Comparison of ENCODE assay signal across 14 cellular contexts in genomic region chr10:91689731-91690168, GRCh38. TPM values are rescaled to one million over a fixed set of nuclear protein-coding genes. Genes with fewer than 3 reads are reported as not detected.
DNase-seq lines count a peak whose midpoint lies in the region; ATAC-seq and TF ChIP-seq lines count a peak whose summit lies in the region.
"Had no signal": no experiment of that assay in that cellular context is flagged by ENCODE, and none has a peak within 500 bp of the region (broad histone marks: within the 10 kb centered on the region; RNA-seq: fewer than 3 reads in every experiment).

No MANE protein-coding gene starts in this region.

- H4K8ac ChIP-seq in mesendoderm (ENCODE audit: low read depth, low read length), result no peak overlapping the region

- peak; percentile 31 for DNase-seq in AG08396 (ENCODE audit: low spot score)
- peak; percentile 55 for DNase-seq in MG63
- no peak for DNase-seq in coronary artery (ENCODE audit: low spot score)
- DNase-seq in mesendoderm, result peak; percentile 11
- DNase-seq in NCI-H2196 (lab: John Stamatoyannopoulos, UW; ENCODE audit: unreplicated experiment), result no peak
- DNase-seq in LoVo (ENCODE audit: low spot score), result no peak
- DNase-seq: activated CD4-positive, alpha-beta T cell treated with anti-CD3 and anti-CD28 coated beads, Interleukin-2, amount 10 ng/mL, durations not matched to agents 7 days and 5 days; CD4-positive, CD25-positive, alpha-beta regulatory T cell; KG1; NK-92 treated with Interleukin-12 subunit alpha and Interleukin-12 subunit beta, amount 100 ng/mL, for 24 hours; retina had no signal

- H3K27ac ChIP-seq in coronary artery (peak overlapping the region; percentile 24 to 69), mesendoderm (ENCODE audit: low read depth, low read length) (no peak overlapping the region)

- H2BK15ac ChIP-seq in mesendoderm (replicated peaks; ENCODE audit: low read depth), result no peak overlapping the region

- H3K56ac ChIP-seq in mesendoderm (ENCODE audit: low read length), result no peak overlapping the region

- no peak overlapping the region for H2BK120ac ChIP-seq in mesendoderm (ENCODE audit: low read depth, low read length)

- no peaks in the 10 kb centered on the region for H3K4me1 ChIP-seq in mesendoderm (ENCODE audit: control insufficient read depth, low read depth, low read length)

- H3K4me3 ChIP-seq in MG63 (no peak overlapping the region), coronary artery (no peak overlapping the region), mesendoderm (ENCODE audit: low read length) (no peak overlapping the region)

- H3K36me3 ChIP-seq in MG63 (no peaks in the 10 kb centered on the region), mesendoderm (ENCODE audit: control insufficient read depth, insufficient read depth, low read length) (no peaks in the 10 kb centered on the region)

- H3K4me2 ChIP-seq in mesendoderm (ENCODE audit: low read length), result no peak overlapping the region

- no peak overlapping the region for H2BK5ac ChIP-seq in mesendoderm (ENCODE audit: low read length)

- TF ChIP-seq CTCF in coronary artery (IDR thresholded peaks at IDR 0.05), result no peak

- H3K4ac ChIP-seq in mesendoderm (ENCODE audit: low read depth, low read length), result no peak overlapping the region

- no peaks in the 10 kb centered on the region for H3K9me3 ChIP-seq in MG63

- no peaks in the 10 kb centered on the region for H3K27me3 ChIP-seq in MG63
- no peaks in the 10 kb centered on the region for H3K27me3 ChIP-seq in mesendoderm (ENCODE audit: insufficient read depth, low read length, poor library complexity)

- no peak overlapping the region for H3K23ac ChIP-seq in mesendoderm (ENCODE audit: low read length)

- H3K9ac ChIP-seq in mesendoderm (ENCODE audit: low read length), result no peak overlapping the region

- no peak overlapping the region for H2AK5ac ChIP-seq in mesendoderm (ENCODE audit: low read length)

- no peak overlapping the region for H4K5ac ChIP-seq in mesendoderm (ENCODE audit: low read length)

- ATAC-seq in HG02884 (IDR thresholded peaks at IDR 0.05; ENCODE audit: unreplicated experiment), result no peak
- ATAC-seq in HG03571 (IDR thresholded peaks at IDR 0.05; ENCODE audit: unreplicated experiment), result no peak
- ATAC-seq: stimulated activated effector memory CD8-positive, alpha-beta T cell treated with anti-CD3 and anti-CD28 coated beads, Interleukin-12 subunit alpha, Interleukin-12 subunit beta, amount 100 ng/mL, for 72 hours had no signal

- no CpG with 5 or more reads among the region's 2 CpGs for WGBS in mesendoderm (ENCODE audit: extremely low coverage, insufficient coverage, low lambda C conversion rate)

- H3K18ac ChIP-seq in mesendoderm (ENCODE audit: low read length), result no peak overlapping the region

- H3K79me2 ChIP-seq in mesendoderm (ENCODE audit: control insufficient read depth, insufficient read depth, low read length), result no peaks in the 10 kb centered on the region

- H3K79me1 ChIP-seq in mesendoderm (ENCODE audit: low read length), result no peaks in the 10 kb centered on the region

RNA-seq across cellular contexts. Expression of gene PPP1R3C, which starts 56.9 kb away (rescaled TPM):
- total RNA-seq in MG63 (2014; rRNA removed; shearing (Covaris generic); ENCODE audit: low replicate concordance), result 12.7 and 16.0 TPM in 2 replicates
- 0.42 TPM for polyA plus RNA-seq in mesendoderm (2013, experiment 1 of 2)
- 0.49 TPM for polyA plus RNA-seq in mesendoderm (2013, experiment 2 of 2)
- total RNA-seq: activated CD4-positive, alpha-beta T cell treated with anti-CD3 and anti-CD28 coated beads, Interleukin-2, amount 10 ng/mL, durations not matched to agents 7 days and 5 days; CD4-positive, CD25-positive, alpha-beta regulatory T cell had no signal
- polyA plus RNA-seq: CD4-positive, CD25-positive, alpha-beta regulatory T cell had no signal

Comparison
In these comparisons a context has a peak if more than half of its experiments do, and no peak if none do; other contexts are left out.
1. DNase-seq: peak in AG08396 (single experiment), MG63 (single experiment) and mesendoderm (single experiment); none in coronary artery (single experiment), NCI-H2196 (single experiment) and LoVo (single experiment).